Comparison of ENCODE assay signal across 9 cellular contexts in genomic region chr21:42309753-42310213, GRCh38. TPM values are rescaled to one million over a fixed set of nuclear protein-coding genes. Genes with fewer than 3 reads are reported as not detected.
DNase-seq lines count a peak whose midpoint lies in the region; ATAC-seq and TF ChIP-seq lines count a peak whose summit lies in the region.
"Had no signal": no experiment of that assay in that cellular context is flagged by ENCODE, and none has a peak within 500 bp of the region (broad histone marks: within the 10 kb centered on the region; RNA-seq: fewer than 3 reads in every experiment).

No MANE protein-coding gene starts in this region.

- no peak overlapping the region for H3K9ac ChIP-seq in HUES6 (ENCODE audit: low read length)
- H3K9ac ChIP-seq in parathyroid adenoma, result no peak overlapping the region

- DNase-seq in CD4-positive, alpha-beta memory T cell, result peak; percentile 49 to 61 (median 60)
- DNase-seq in RKO (ENCODE audit: low spot score), result peak; percentile 20
- peak; percentile 88 for DNase-seq in activated effector memory CD4-positive, alpha-beta T cell treated with anti-CD3 and anti-CD28 coated beads, Interleukin-2, amount 50 U/mL, for 16 hours
- no peak for DNase-seq in Right ventricle myocardium inferior (ENCODE audit: missing footprints)
- DNase-seq in vagina (ENCODE audit: extremely low spot score in 2 of 2), result no peak

- TF ChIP-seq CTCF in parathyroid adenoma (IDR thresholded peaks at IDR 0.05) (peak; percentile 37), vagina (IDR thresholded peaks at IDR 0.05) (peak; percentile 10 to 51 (median 36))

- intact Hi-C loops in CD4-positive, alpha-beta memory T cell (cut with micrococcal nuclease), result loop anchor here (1.0 kb wide), 1 partner anchor 141 kb away; no protein-coding TSS in a partner anchor
- intact Hi-C loops in Right ventricle myocardium inferior (cut with DNase I), result loop anchor here (5.0 kb wide), 1 partner anchor 142 kb away; no protein-coding TSS in a partner anchor
- intact Hi-C loops in vagina (cut with DNase I), result no loop called here

- H3K9me3 ChIP-seq in CD4-positive, alpha-beta memory T cell (ENCODE audit: control insufficient read depth in 1 of 2, low read length in 2 of 2), result no peaks in the 10 kb centered on the region
- H3K9me3 ChIP-seq in HUES6 (ENCODE audit: control insufficient read depth, insufficient read depth, low read depth, low read length), result no peaks in the 10 kb centered on the region
- H3K9me3 ChIP-seq in parathyroid adenoma (ENCODE audit: control insufficient read depth, low read length), result no peaks in the 10 kb centered on the region
- no peaks in the 10 kb centered on the region for H3K9me3 ChIP-seq in vagina

- no peaks in the 10 kb centered on the region for H3K79me2 ChIP-seq in parathyroid adenoma

- H3K4me1 ChIP-seq in CD4-positive, alpha-beta memory T cell (ENCODE audit: insufficient read depth, low read length), result peaks cover 8% of the 10 kb centered on the region
- H3K4me1 ChIP-seq in HUES6 (ENCODE audit: control insufficient read depth, insufficient read depth, low read length) (peaks cover 24% of the 10 kb centered on the region), parathyroid adenoma (peaks cover 6% of the 10 kb centered on the region), vagina (no peaks in the 10 kb centered on the region)

- no peaks in the 10 kb centered on the region for H3K27me3 ChIP-seq in CD4-positive, alpha-beta memory T cell (ENCODE audit: insufficient read depth, low read length)
- H3K27me3 ChIP-seq in HUES6 (ENCODE audit: control insufficient read depth, insufficient read depth, low read length) (0 out of 2 replicates have a peak, but pooled peaks cover 4% of the 10 kb centered on the region), parathyroid adenoma (ENCODE audit: control insufficient read depth, insufficient read depth, low read length) (no peaks in the 10 kb centered on the region), vagina (no peaks in the 10 kb centered on the region)

- ATAC-seq in Right ventricle myocardium inferior (peak; percentile 33), HG03520 (IDR thresholded peaks at IDR 0.05; ENCODE audit: unreplicated experiment) (no peak)

- peak overlapping the region; percentile 5 for H3K4me2 ChIP-seq in parathyroid adenoma (ENCODE audit: low read length)

- H3K9me3 Mint-ChIP-seq in CD4-positive, alpha-beta memory T cell, result no peaks in the 10 kb centered on the region

- H3K4me1 Mint-ChIP-seq in CD4-positive, alpha-beta memory T cell, result peaks cover 0 to 8% (median 5%) of the 10 kb centered on the region in 4 donors

- peak overlapping the region; percentile 50 for H2AFZ ChIP-seq in parathyroid adenoma

- no peak overlapping the region for H3K4me3 ChIP-seq in CD4-positive, alpha-beta memory T cell (ENCODE audit: low read length in 2 of 2)
- H3K4me3 ChIP-seq in HUES6 (ENCODE audit: low read depth, low read length) (0 out of 2 replicates have a peak overlapping the region, but pooled peaks have one; percentile 34), parathyroid adenoma (ENCODE audit: low read depth, low read length) (no peak overlapping the region), vagina (no peak overlapping the region)

- CTCF ChIA-PET in CD4-positive, alpha-beta memory T cell (lab: Charles Lee; ENCODE audit: partially characterized antibody), result interaction anchor here (0.6 to 2.4 kb wide), 13 partner anchors 20 to 600 kb away, joined by 3 to 12 read pairs (median 4); partner anchors contain the start of gene UBASH3A

- H3K27ac ChIP-seq in CD4-positive, alpha-beta memory T cell (ENCODE audit: low read depth, low read length), result no peak overlapping the region
- H3K27ac ChIP-seq in HUES6 (ENCODE audit: low read depth, low read length), result no peak overlapping the region
- no peak overlapping the region for H3K27ac ChIP-seq in parathyroid adenoma
- H3K27ac ChIP-seq in vagina, result no peak overlapping the region

- peak overlapping the region in 3 of 7 donors; percentile 10 to 29 (median 24) for H3K27ac Mint-ChIP-seq in CD4-positive, alpha-beta memory T cell

- H3K27me3 Mint-ChIP-seq in CD4-positive, alpha-beta memory T cell, result peaks cover 0 to 9% of the 10 kb centered on the region in 2 donors

- no peak overlapping the region for H3K4me3 Mint-ChIP-seq in CD4-positive, alpha-beta memory T cell

- TF ChIP-seq POLR2A in vagina (IDR thresholded peaks at IDR 0.05), result no peak

- H3K36me3 ChIP-seq in CD4-positive, alpha-beta memory T cell (ENCODE audit: insufficient read depth, low read length), result no peaks in the 10 kb centered on the region
- H3K36me3 ChIP-seq in HUES6 (ENCODE audit: control insufficient read depth, insufficient read depth, low read length) (no peaks in the 10 kb centered on the region), parathyroid adenoma (ENCODE audit: control insufficient read depth, insufficient read depth, low read length) (no peaks in the 10 kb centered on the region), vagina (no peaks in the 10 kb centered on the region)

- POLR2A ChIA-PET in CD4-positive, alpha-beta memory T cell (lab: Charles Lee; ENCODE audit: partially characterized antibody), result interaction anchor here (0.5 kb wide), 1 partner anchor 429 kb away, joined by 3 read pairs; no protein-coding TSS in a partner anchor

- H3K36me3 Mint-ChIP-seq in CD4-positive, alpha-beta memory T cell, result no peaks in the 10 kb centered on the region

RNA-seq across cellular contexts. Expression of gene TFF3, which starts 5.4 kb away (rescaled TPM):
- not detected for total RNA-seq in CD4-positive, alpha-beta memory T cell
- not detected for polyA plus RNA-seq in CD4-positive, alpha-beta memory T cell
- total RNA-seq in Right ventricle myocardium inferior (3.4 TPM), vagina (31.9 TPM)
- total RNA-seq: LHCN-M2 had no signal

RNA-seq across cellular contexts. Expression of gene TFF2, which starts 41.0 kb away (rescaled TPM):
- not detected for total RNA-seq in CD4-positive, alpha-beta memory T cell
- not detected for polyA plus RNA-seq in CD4-positive, alpha-beta memory T cell
- total RNA-seq in Right ventricle myocardium inferior (not detected), vagina (not detected)
- total RNA-seq: LHCN-M2 had no signal

RNA-seq across cellular contexts. Expression of gene TFF1, which starts 56.6 kb away (rescaled TPM):
- not detected for total RNA-seq in CD4-positive, alpha-beta memory T cell
- polyA plus RNA-seq in CD4-positive, alpha-beta memory T cell, result not detected
- total RNA-seq in Right ventricle myocardium inferior (not detected), vagina (not detected)
- total RNA-seq: LHCN-M2 had no signal

Comparison
In these comparisons a context has a peak if more than half of its experiments do, and no peak if none do; other contexts are left out.
1. DNase-seq: peak in CD4-positive, alpha-beta memory T cell (5 of 5), RKO (single experiment) and activated effector memory CD4-positive, alpha-beta T cell treated with anti-CD3 and anti-CD28 coated beads, Interleukin-2, amount 50 U/mL, for 16 hours (single experiment); none in Right ventricle myocardium inferior (single experiment) and vagina (0 of 2).